In genomic region chr7:21542891-21543527, GRCh38 we compare ENCODE assay signal across 8 cellular contexts. TPM values are rescaled to one million over a fixed set of nuclear protein-coding genes. Genes with fewer than 3 reads are reported as not detected.
DNase-seq lines count a peak whose midpoint lies in the region; ATAC-seq, FAIRE-seq and TF ChIP-seq lines count a peak whose summit lies in the region.

TSS of gene DNAH11 (plus strand) at chr7:21543039. CDS start at chr7:21543246, 207 bp downstream.

- H3K9me3 ChIP-seq in naive thymus-derived CD4-positive, alpha-beta T cell (ENCODE audit: control insufficient read depth in 2 of 3, low read length in 3 of 3): no peaks in the 10 kb centered on the region

- H3K9me3 Mint-ChIP-seq in T-cell: no peaks in the 10 kb centered on the region
- peaks cover 0 to 1% (median 0%) of the 10 kb centered on the region in 11 donors for H3K9me3 Mint-ChIP-seq in naive thymus-derived CD4-positive, alpha-beta T cell

- no peak within 1 kb of the TSS for H3K27ac ChIP-seq in naive thymus-derived CD4-positive, alpha-beta T cell (ENCODE audit: low read depth, low read length)

- H3K4me3 Mint-ChIP-seq in T-cell: peak within 1 kb of the TSS; percentile 29 to 65 (median 65)
- H3K4me3 Mint-ChIP-seq in naive thymus-derived CD4-positive, alpha-beta T cell: peak within 1 kb of the TSS; percentile 35 to 83 (median 62)

- intact Hi-C loops in naive thymus-derived CD4-positive, alpha-beta T cell (cut with micrococcal nuclease): loop anchor here in 1 of 2 donors (2.0 to 10.0 kb wide), 2 partner anchors 114 to 222 kb away; partner anchors contain the start of gene SP4

- no peaks in the 10 kb centered on the region for H3K4me1 ChIP-seq in naive thymus-derived CD4-positive, alpha-beta T cell (ENCODE audit: control insufficient read depth in 2 of 2, insufficient read depth in 2 of 2, low read length in 2 of 2)

- H3K27me3 ChIP-seq in naive thymus-derived CD4-positive, alpha-beta T cell (ENCODE audit: control insufficient read depth in 2 of 2, insufficient read depth in 2 of 2, low read length in 2 of 2): no peaks in the 10 kb centered on the region

- no peaks in the 10 kb centered on the region for H3K36me3 Mint-ChIP-seq in T-cell
- peaks cover 0 to 15% (median 0%) of the 10 kb centered on the region in 5 donors for H3K36me3 Mint-ChIP-seq in naive thymus-derived CD4-positive, alpha-beta T cell

- H3K36me3 ChIP-seq in naive thymus-derived CD4-positive, alpha-beta T cell (ENCODE audit: control insufficient read depth in 2 of 3, insufficient read depth in 3 of 3, low read length in 3 of 3): no peaks in the 10 kb centered on the region

- no peak within 1 kb of the TSS for H3K27ac Mint-ChIP-seq in T-cell
- H3K27ac Mint-ChIP-seq in naive thymus-derived CD4-positive, alpha-beta T cell: peak within 1 kb of the TSS in 1 of 9 donors; percentile 67

- peak; percentile 55 for ATAC-seq in HG02588 (IDR thresholded peaks at IDR 0.05; ENCODE audit: unreplicated experiment)
- ATAC-seq in T-cell (replicated peaks in 1 of 4): peak in 2 of 4 experiments; percentile 23 to 36
- ATAC-seq in naive thymus-derived CD4-positive, alpha-beta T cell: peak; percentile 65

- FAIRE-seq in urothelium cell line (lab: Jason Lieb, UNC): no peak

- H3K27me3 Mint-ChIP-seq in T-cell: peaks cover 54 to 59% of the 10 kb centered on the region in 2 donors
- H3K27me3 Mint-ChIP-seq in naive thymus-derived CD4-positive, alpha-beta T cell: peaks cover 45 to 72% (median 59%) of the 10 kb centered on the region in 5 donors

- POLR2A ChIA-PET in T-cell (lab: Charles Lee): no interaction called here
- POLR2A ChIA-PET in naive thymus-derived CD4-positive, alpha-beta T cell (lab: Charles Lee): no interaction called here

- H3K4me3 ChIP-seq in naive thymus-derived CD4-positive, alpha-beta T cell (ENCODE audit: low read length): no peak within 1 kb of the TSS

- CTCF ChIA-PET in T-cell (lab: Charles Lee): no interaction called here
- CTCF ChIA-PET in naive thymus-derived CD4-positive, alpha-beta T cell (lab: Charles Lee): no interaction called here

- DNase-seq in GM03348 (ENCODE audit: low spot score) (peak; percentile 45), T-cell (no peak), erythroblast (lab: John Stamatoyannopoulos, UW) (peak; percentile 65 to 72), urothelium cell line (ENCODE audit: low spot score) (no peak), OCI-M2 (lab: John Stamatoyannopoulos, UW; ENCODE audit: unreplicated experiment) (no peak), AML-193 (lab: John Stamatoyannopoulos, UW) (no peak)
- peak in 1 of 9 donors; percentile 59 for DNase-seq in naive thymus-derived CD4-positive, alpha-beta T cell

- H3K4me1 Mint-ChIP-seq in T-cell: peaks cover 9 to 12% (median 12%) of the 10 kb centered on the region in 3 donors
- peaks cover 4 to 27% (median 6%) of the 10 kb centered on the region in 7 donors for H3K4me1 Mint-ChIP-seq in naive thymus-derived CD4-positive, alpha-beta T cell

- TF ChIP-seq POLR2A in erythroblast (IDR thresholded peaks at IDR 0.05; ENCODE audit: low read length): no peak

RNA-seq across cellular contexts. Expression of gene DNAH11, which starts in this region (rescaled TPM):
- under 1 TPM; 0.06 to 0.83 (median 0.35) TPM for total RNA-seq in T-cell
- total RNA-seq in naive thymus-derived CD4-positive, alpha-beta T cell: 1 to 10 TPM in 1 of 5 experiments, under 1 TPM in 3, not detected in 1; 0.03 to 8.1 (median 0.23) TPM
- polyA plus RNA-seq in naive thymus-derived CD4-positive, alpha-beta T cell: under 1 TPM; 0.02 to 0.25 TPM

Comparison
In these comparisons a context has a peak if more than half of its experiments do, and no peak if none do; other contexts are left out.
1. DNase-seq: peak in GM03348 (single experiment) and erythroblast (2 of 2); none in T-cell (0 of 34), urothelium cell line (single experiment), OCI-M2 (single experiment) and AML-193 (0 of 2).